ENCODE assay signal across 21 cellular contexts in the genomic region with DNA sequence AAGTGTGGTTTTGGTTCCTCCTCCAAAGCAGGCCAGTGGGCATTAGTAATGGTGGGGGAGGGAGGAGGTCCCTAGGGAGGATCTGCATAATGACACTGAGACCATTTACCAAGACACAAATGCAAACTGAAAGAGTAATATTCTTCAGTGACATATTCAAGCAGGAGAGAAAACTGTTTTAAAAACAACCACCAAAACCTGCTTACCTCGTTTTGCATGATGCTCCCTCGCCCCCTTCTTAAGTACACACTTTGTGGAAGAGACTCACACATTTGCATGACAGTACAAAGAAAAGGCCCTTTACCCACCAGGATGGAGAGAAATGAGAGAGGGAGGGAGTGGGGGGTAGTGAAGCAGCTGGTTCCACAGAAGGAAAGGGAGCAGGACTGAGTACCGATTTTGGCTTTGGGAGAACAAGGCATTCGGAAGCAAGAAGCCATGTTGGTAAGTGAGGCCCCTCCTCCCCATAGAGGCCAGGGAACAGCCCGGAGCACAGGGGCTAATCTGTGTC. TPM values are rescaled to one million over a fixed set of nuclear protein-coding genes. Genes with fewer than 3 reads are reported as not detected.
DNase-seq lines count a peak whose midpoint lies in the region; ATAC-seq and TF ChIP-seq lines count a peak whose summit lies in the region.
"Had no signal": no experiment of that assay in that cellular context is flagged by ENCODE, and none has a peak within 500 bp of the region (broad histone marks: within the 10 kb centered on the region; RNA-seq: fewer than 3 reads in every experiment).

No MANE protein-coding gene starts in this region.

- no peak overlapping the region for H3K4me2 ChIP-seq in neural progenitor cell

- H3K36me3 Mint-ChIP-seq in neural progenitor cell = no peaks in the 10 kb centered on the region
- peaks cover 0 to 3% (median 0%) of the 10 kb centered on the region in 3 donors for H3K36me3 Mint-ChIP-seq in naive thymus-derived CD8-positive, alpha-beta T cell
- H3K36me3 Mint-ChIP-seq: activated naive CD4-positive, alpha-beta T cell treated with anti-CD3 and anti-CD28 coated beads, Interleukin-2, amount 50 U/mL, for 24 hours; IgD-negative memory B cell; naive thymus-derived CD4-positive, alpha-beta T cell; stimulated activated effector memory CD8-positive, alpha-beta T cell treated with anti-CD3 and anti-CD28 coated beads, Interleukin-12 subunit alpha, Interleukin-12 subunit beta, amount 100 ng/mL, for 72 hours had no signal

- DNase-seq in NCI-H1092 treated with DMSO at 0.1 percent for 48 hours (lab: John Stamatoyannopoulos, UW) = peak; percentile 13
- DNase-seq in NCI-H1092 (lab: John Stamatoyannopoulos, UW) = no peak
- peak; percentile 33 for DNase-seq in NB4 (ENCODE audit: low read depth)
- DNase-seq in neural progenitor cell (ENCODE audit: low spot score) = no peak
- no peak for DNase-seq in activated naive CD4-positive, alpha-beta T cell treated with anti-CD3 and anti-CD28 coated beads, Interleukin-2, amount 50 U/mL, for 16 hours
- no peak for DNase-seq in glomerular visceral epithelial cell (ENCODE audit: extremely low spot score)
- DNase-seq in naive thymus-derived CD8-positive, alpha-beta T cell = no peak
- DNase-seq: activated CD4-positive, alpha-beta T cell treated with anti-CD3 and anti-CD28 coated beads, Interleukin-2, amount 10 ng/mL, durations not matched to agents 24 days and 14 days; CD4-positive, alpha-beta T cell; foreskin keratinocyte; naive thymus-derived CD4-positive, alpha-beta T cell; NCI-H2107; psoas muscle had no signal

- TF ChIP-seq CTCF in NB4 (IDR thresholded peaks at IDR 0.05; ENCODE audit: low read depth, low read length) = no peak
- TF ChIP-seq CTCF in neural progenitor cell (IDR thresholded peaks at IDR 0.05) = no peak

- no peak overlapping the region for H3K4me3 Mint-ChIP-seq in neural progenitor cell
- no peak overlapping the region for H3K4me3 Mint-ChIP-seq in naive thymus-derived CD8-positive, alpha-beta T cell
- H3K4me3 Mint-ChIP-seq: activated CD4-positive, alpha-beta T cell treated with anti-CD3 and anti-CD28 coated beads, Interleukin-2, amount 10 ng/mL, durations not matched to agents 24 days and 14 days; activated naive CD4-positive, alpha-beta T cell treated with anti-CD3 and anti-CD28 coated beads, Interleukin-2, amount 50 U/mL, for 24 hours; CD4-positive, alpha-beta T cell; IgD-negative memory B cell; naive thymus-derived CD4-positive, alpha-beta T cell; stimulated activated effector memory CD8-positive, alpha-beta T cell treated with anti-CD3 and anti-CD28 coated beads, Interleukin-12 subunit alpha, Interleukin-12 subunit beta, amount 100 ng/mL, for 72 hours had no signal

- no peak overlapping the region for H3K27ac Mint-ChIP-seq in neural progenitor cell
- no peak overlapping the region for H3K27ac Mint-ChIP-seq in naive thymus-derived CD8-positive, alpha-beta T cell
- H3K27ac Mint-ChIP-seq: activated CD4-positive, alpha-beta T cell treated with anti-CD3 and anti-CD28 coated beads, Interleukin-2, amount 10 ng/mL, durations not matched to agents 24 days and 14 days; activated naive CD4-positive, alpha-beta T cell treated with anti-CD3 and anti-CD28 coated beads, Interleukin-2, amount 50 U/mL, for 24 hours; CD4-positive, alpha-beta T cell; IgD-negative memory B cell; stimulated activated effector memory CD8-positive, alpha-beta T cell treated with anti-CD3 and anti-CD28 coated beads, Interleukin-12 subunit alpha, Interleukin-12 subunit beta, amount 100 ng/mL, for 72 hours had no signal

- TF ChIP-seq POLR2A in NB4 (IDR thresholded peaks at IDR 0.05; ENCODE audit: extremely low read depth, insufficient read length) = no peak

- peaks cover 25% of the 10 kb centered on the region for H3K4me1 ChIP-seq in neural progenitor cell
- H3K4me1 ChIP-seq: foreskin keratinocyte, psoas muscle had no signal

- H3K36me3 ChIP-seq in neural progenitor cell = no peaks in the 10 kb centered on the region

- H3K4me1 Mint-ChIP-seq in neural progenitor cell = peaks cover 41% of the 10 kb centered on the region
- H3K4me1 Mint-ChIP-seq in naive thymus-derived CD8-positive, alpha-beta T cell = peaks cover 0 to 3% (median 0%) of the 10 kb centered on the region in 4 donors
- H3K4me1 Mint-ChIP-seq: activated CD4-positive, alpha-beta T cell treated with anti-CD3 and anti-CD28 coated beads, Interleukin-2, amount 10 ng/mL, durations not matched to agents 24 days and 14 days; activated naive CD4-positive, alpha-beta T cell treated with anti-CD3 and anti-CD28 coated beads, Interleukin-2, amount 50 U/mL, for 24 hours; naive thymus-derived CD4-positive, alpha-beta T cell; stimulated activated effector memory CD8-positive, alpha-beta T cell treated with anti-CD3 and anti-CD28 coated beads, Interleukin-12 subunit alpha, Interleukin-12 subunit beta, amount 100 ng/mL, for 72 hours had no signal

- no peaks in the 10 kb centered on the region for H3K79me2 ChIP-seq in neural progenitor cell (ENCODE audit: low read depth)

- no peak overlapping the region for H3K9ac ChIP-seq in neural progenitor cell

- peak; percentile 45 for ATAC-seq in GM21786 (IDR thresholded peaks at IDR 0.05; ENCODE audit: unreplicated experiment)
- ATAC-seq in naive thymus-derived CD8-positive, alpha-beta T cell = no peak
- ATAC-seq: foreskin keratinocyte; naive thymus-derived CD4-positive, alpha-beta T cell; psoas muscle; stimulated activated effector memory CD8-positive, alpha-beta T cell treated with anti-CD3 and anti-CD28 coated beads, Interleukin-12 subunit alpha, Interleukin-12 subunit beta, amount 100 ng/mL, for 72 hours had no signal

- no peak overlapping the region for H3K27ac ChIP-seq in neural progenitor cell
- H3K27ac ChIP-seq: foreskin keratinocyte, psoas muscle had no signal

- H3K27me3 Mint-ChIP-seq in neural progenitor cell (ENCODE audit: insufficient read depth, low read depth) = peaks cover 6% of the 10 kb centered on the region
- peaks cover 0 to 6% (median 2%) of the 10 kb centered on the region in 5 donors for H3K27me3 Mint-ChIP-seq in naive thymus-derived CD8-positive, alpha-beta T cell
- H3K27me3 Mint-ChIP-seq: activated CD4-positive, alpha-beta T cell treated with anti-CD3 and anti-CD28 coated beads, Interleukin-2, amount 10 ng/mL, durations not matched to agents 24 days and 14 days; IgD-negative memory B cell had no signal

- no peaks in the 10 kb centered on the region for H3K27me3 ChIP-seq in neural progenitor cell
- H3K27me3 ChIP-seq: foreskin keratinocyte had no signal

- POLR2A ChIA-PET in naive thymus-derived CD8-positive, alpha-beta T cell (lab: Charles Lee) = no interaction called here

- H4K20me1 ChIP-seq in neural progenitor cell (ENCODE audit: low read depth) = no peaks in the 10 kb centered on the region

- H3K9me3 Mint-ChIP-seq in neural progenitor cell = no peaks in the 10 kb centered on the region
- peaks cover 0 to 7% (median 0%) of the 10 kb centered on the region in 9 donors for H3K9me3 Mint-ChIP-seq in naive thymus-derived CD8-positive, alpha-beta T cell
- H3K9me3 Mint-ChIP-seq: activated CD4-positive, alpha-beta T cell treated with anti-CD3 and anti-CD28 coated beads, Interleukin-2, amount 10 ng/mL, durations not matched to agents 24 days and 14 days; activated naive CD4-positive, alpha-beta T cell treated with anti-CD3 and anti-CD28 coated beads, Interleukin-2, amount 50 U/mL, for 24 hours; CD4-positive, alpha-beta T cell had no signal

- peak overlapping the region; percentile 92 for H2AFZ ChIP-seq in neural progenitor cell (replicated peaks)

- no peaks in the 10 kb centered on the region for H3K9me3 ChIP-seq in neural progenitor cell (ENCODE audit: low read depth)
- H3K9me3 ChIP-seq: psoas muscle had no signal

- H3K4me3 ChIP-seq in NB4 (ENCODE audit: low read depth, low read length) (no peak overlapping the region), neural progenitor cell (no peak overlapping the region)
- H3K4me3 ChIP-seq: psoas muscle had no signal

- peaks cover 15% of the 10 kb centered on the region for H3F3A ChIP-seq in neural progenitor cell (ENCODE audit: low read depth)

RNA-seq across cellular contexts. Expression of a gene that starts 13.0 kb away (rescaled TPM):
- total RNA-seq in neural progenitor cell (ENCODE audit: low replicate concordance) = 0.02 and 0.03 TPM in 2 replicates
- total RNA-seq in naive thymus-derived CD8-positive, alpha-beta T cell = not detected
- polyA plus RNA-seq in naive thymus-derived CD8-positive, alpha-beta T cell = not detected
- total RNA-seq: A172; activated CD4-positive, alpha-beta T cell treated with anti-CD3 and anti-CD28 coated beads, Interleukin-2, amount 10 ng/mL, durations not matched to agents 24 days and 14 days; CD4-positive, alpha-beta T cell; Daoy; lung microvascular endothelial cell; naive thymus-derived CD4-positive, alpha-beta T cell; RPMI7951 had no signal
- polyA plus RNA-seq: IgD-negative memory B cell; naive thymus-derived CD4-positive, alpha-beta T cell had no signal

Comparison
In these comparisons a context has a peak if more than half of its experiments do, and no peak if none do; other contexts are left out.
1. DNase-seq: peak in NCI-H1092 treated with DMSO at 0.1 percent for 48 hours (single experiment) and NB4 (single experiment); none in NCI-H1092 (single experiment), neural progenitor cell (single experiment), activated naive CD4-positive, alpha-beta T cell treated with anti-CD3 and anti-CD28 coated beads, Interleukin-2, amount 50 U/mL, for 16 hours (single experiment), glomerular visceral epithelial cell (single experiment) and naive thymus-derived CD8-positive, alpha-beta T cell (0 of 10).